Comparison of ENCODE assay signal across 15 cellular contexts in genomic region chr5:169181785-169182184, GRCh38.
"Had no signal": no experiment of that assay in that cellular context is flagged by ENCODE, and none has a peak within 500 bp of the region (broad histone marks: within the 10 kb centered on the region; RNA-seq: fewer than 3 reads in every experiment).

No MANE protein-coding gene starts in this region.

- H3K27me3 ChIP-seq: brain microvascular endothelial cell, gastrocnemius medialis, pancreas, testis had no signal

- H3K4me3 ChIP-seq: gastrocnemius medialis, pancreas, testis had no signal

- FAIRE-seq: pancreas had no signal

- H3K27ac ChIP-seq: brain microvascular endothelial cell, gastrocnemius medialis, pancreas, testis, VCaP had no signal

- H3K4me1 ChIP-seq: gastrocnemius medialis, pancreas, testis had no signal

- H3K36me3 ChIP-seq: brain microvascular endothelial cell, gastrocnemius medialis, pancreas had no signal

- H3K9me3 ChIP-seq: gastrocnemius medialis, pancreas, testis had no signal

- ATAC-seq: activated CD4-positive, alpha-beta T cell treated with anti-CD3 and anti-CD28 coated beads for 36 hours; activated naive CD8-positive, alpha-beta T cell treated with anti-CD3 and anti-CD28 coated beads, Interleukin-2, amount 50 U/mL, for 24 hours; esophagus mucosa; gastrocnemius medialis; pancreas; T-cell had no signal

- DNase-seq: activated CD4-positive, alpha-beta memory T cell treated with anti-CD3 and anti-CD28 coated beads, Interleukin-2, amount 10 ng/mL, durations not matched to agents 7 days and 5 days; activated CD4-positive, alpha-beta T cell treated with anti-CD3 and anti-CD28 coated beads for 36 hours; activated CD8-positive, alpha-beta memory T cell treated with anti-CD3 and anti-CD28 coated beads, Interleukin-2, amount 50 U/mL, for 48 hours; activated naive CD4-positive, alpha-beta T cell treated with Interleukin-2 at 50 U/mL for 16 hours; activated naive CD8-positive, alpha-beta T cell treated with anti-CD3 and anti-CD28 coated beads, Interleukin-2, amount 50 U/mL, for 24 hours; brain microvascular endothelial cell; gastrocnemius medialis; islet precursor cell; nephron progenitor cell; pancreas; stimulated activated CD4-positive, alpha-beta T cell treated with anti-CD3 and anti-CD28 coated beads, Interleukin-4, amount 100 ng/mL, for 24 hours; T-cell; testis had no signal
